ENCODE assay signal across 7 cellular contexts in genomic region chr18:21916594-21916993, GRCh38.
"Had no signal": no experiment of that assay in that cellular context is flagged by ENCODE, and none has a peak within 500 bp of the region (broad histone marks: within the 10 kb centered on the region; RNA-seq: fewer than 3 reads in every experiment).

No MANE protein-coding gene starts in this region.

- FAIRE-seq: G401.6, GM12891, GM12892, GM18507, GM19239 had no signal

- DNase-seq: GDM1, GF-D8 had no signal
